Comparison of ENCODE assay signal across 9 cellular contexts in genomic region chr17:8745586-8746500, GRCh38. TPM values are rescaled to one million over a fixed set of nuclear protein-coding genes. Genes with fewer than 3 reads are reported as not detected.
A peak's percentile ranks its signal among the peaks of the same experiment; 100 is the strongest.
DNase-seq lines count a peak whose midpoint lies in the region; ATAC-seq, FAIRE-seq and TF ChIP-seq lines count a peak whose summit lies in the region.
"Had no signal": no experiment of that assay in that cellular context is flagged by ENCODE, and none has a peak within 500 bp of the region (broad histone marks: within the 10 kb centered on the region; RNA-seq: fewer than 3 reads in every experiment).

No MANE protein-coding gene starts in this region.

- H3K27me3 Mint-ChIP-seq in naive B cell: peaks cover 0 to 6% (median 0%) of the 10 kb centered on the region in 3 donors

- H3K4me3 ChIP-seq in NT2/D1 (ENCODE audit: insufficient read length, low read depth) (peak overlapping the region; percentile 41), esophagus squamous epithelium (peak overlapping the region; percentile 40 to 80 (median 60))

- H3K4me3 Mint-ChIP-seq in naive B cell: peak overlapping the region; percentile 87 to 96 (median 92)

- H3K9me3 ChIP-seq in NT2/D1 (ENCODE audit: insufficient read depth, low read length) (peaks cover 4% of the 10 kb centered on the region; the same call in 1 of the 2 replicates), esophagus squamous epithelium (no peaks in the 10 kb centered on the region)

- peak; percentile 52 for ATAC-seq in HG02623 (IDR thresholded peaks at IDR 0.05; ENCODE audit: unreplicated experiment)
- peak; percentile 81 to 82 for ATAC-seq in naive B cell (ENCODE audit: low read depth in 2 of 2)

- no peaks in the 10 kb centered on the region for H3K36me3 Mint-ChIP-seq in naive B cell

- peaks cover 18 to 22% (median 21%) of the 10 kb centered on the region in 3 donors for H3K4me1 Mint-ChIP-seq in naive B cell

- peak; percentile 59 for DNase-seq in EH (ENCODE audit: low read depth)
- DNase-seq in NT2/D1 (ENCODE audit: low read depth, low spot score): no peak
- peak; percentile 85 for DNase-seq in activated T-cell treated with anti-CD3 and anti-CD28 coated beads, Interleukin-2, amount 50 U/mL, for 1 hour
- no peak for DNase-seq in esophagus squamous epithelium (lab: John Stamatoyannopoulos, UW)
- DNase-seq in naive B cell: peak; percentile 78
- peak; percentile 63 to 67 for DNase-seq in stimulated activated CD8-positive, alpha-beta memory T cell treated with anti-CD3 and anti-CD28 coated beads, Interleukin-7, amount 100 ng/mL, for 48 hours (ENCODE audit: extremely low read depth in 1 of 2, low read depth in 1 of 2)
- no peak for DNase-seq in RCC 7860 (ENCODE audit: low spot score)

- H3K36me3 ChIP-seq in NT2/D1 (ENCODE audit: insufficient read depth, insufficient read length, low read length): no peaks in the 10 kb centered on the region
- no peaks in the 10 kb centered on the region for H3K36me3 ChIP-seq in esophagus squamous epithelium

- peak in 1 of 4 donors; percentile 7 for TF ChIP-seq POLR2A in esophagus squamous epithelium (IDR thresholded peaks at IDR 0.05)

- no peaks in the 10 kb centered on the region for H3K27me3 ChIP-seq in NT2/D1 (ENCODE audit: insufficient read depth, insufficient read length)
- H3K27me3 ChIP-seq in esophagus squamous epithelium: no peaks in the 10 kb centered on the region

- peaks cover 0 to 2% (median 0%) of the 10 kb centered on the region in 7 donors for H3K9me3 Mint-ChIP-seq in naive B cell

- no peak for FAIRE-seq in RCC 7860 (lab: Jason Lieb, UNC)

- peak; percentile 70 to 99 (median 78) for TF ChIP-seq CTCF in esophagus squamous epithelium (IDR thresholded peaks at IDR 0.05)

- intact Hi-C loops in esophagus squamous epithelium (cut with DNase I): loop anchor here (10.0 kb wide), 1 partner anchor 351 kb away; the partner anchor contains the start of gene RNF222

- peak overlapping the region; percentile 15 for H3K9ac ChIP-seq in NT2/D1 (ENCODE audit: insufficient read length, low read depth)

- peak overlapping the region; percentile 83 to 97 (median 94) for H3K27ac Mint-ChIP-seq in naive B cell

- peak overlapping the region; percentile 15 to 51 (median 38) for H3K27ac ChIP-seq in esophagus squamous epithelium

- H3K4me1 ChIP-seq in NT2/D1 (ENCODE audit: insufficient read depth, insufficient read length) (no peaks in the 10 kb centered on the region), esophagus squamous epithelium (peaks cover 9 to 17% (median 12%) of the 10 kb centered on the region in 3 donors)

- WGBS in esophagus squamous epithelium, 2 donors: 1 to 3% methylated on average over 15 to 21 of the region's 70 CpGs

RNA-seq across cellular contexts. Expression of gene CCDC42, which starts 1.2 kb away (rescaled TPM):
- not detected for total RNA-seq in esophagus squamous epithelium
- under 1 TPM in 1 of 6 donors, not detected in 5; 0.34 TPM for polyA plus RNA-seq in naive B cell (ENCODE audit: low read depth in 6 of 6)
- total RNA-seq: subcutaneous adipose tissue had no signal

RNA-seq across cellular contexts. Expression of gene SPDYE4, which starts 12.5 kb away (rescaled TPM):
- total RNA-seq in esophagus squamous epithelium: not detected
- not detected for polyA plus RNA-seq in naive B cell (ENCODE audit: low read depth in 6 of 6)
- total RNA-seq: subcutaneous adipose tissue had no signal

RNA-seq across cellular contexts. Expression of gene MFSD6L, which starts 53.3 kb away (rescaled TPM):
- under 1 TPM; 0.19 to 0.62 (median 0.48) TPM for total RNA-seq in esophagus squamous epithelium
- polyA plus RNA-seq in naive B cell (ENCODE audit: low read depth in 6 of 6): not detected

Comparison
In these comparisons a context has a peak if more than half of its experiments do, and no peak if none do; other contexts are left out.
1. DNase-seq: peak in EH (single experiment), activated T-cell treated with anti-CD3 and anti-CD28 coated beads, Interleukin-2, amount 50 U/mL, for 1 hour (single experiment), naive B cell (single experiment) and stimulated activated CD8-positive, alpha-beta memory T cell treated with anti-CD3 and anti-CD28 coated beads, Interleukin-7, amount 100 ng/mL, for 48 hours (2 of 2); none in NT2/D1 (single experiment), esophagus squamous epithelium (single experiment) and RCC 7860 (single experiment).